ENCODE assay signal across 28 cellular contexts in genomic region chr19:3225677-3226093, GRCh38. TPM values are rescaled to one million over a fixed set of nuclear protein-coding genes. Genes with fewer than 3 reads are reported as not detected.
DNase-seq lines count a peak whose midpoint lies in the region; ATAC-seq and TF ChIP-seq lines count a peak whose summit lies in the region.
"Had no signal": no experiment of that assay in that cellular context is flagged by ENCODE, and none has a peak within 500 bp of the region (broad histone marks: within the 10 kb centered on the region; RNA-seq: fewer than 3 reads in every experiment).

No MANE protein-coding gene starts in this region.

- H3K9ac ChIP-seq in iPS-20b (ENCODE audit: low read depth, low read length), result no peak overlapping the region

- 0 out of 2 replicates have a peak, but pooled peaks cover 2% of the 10 kb centered on the region for H3F3A ChIP-seq in GM23338 (replicated peaks; ENCODE audit: low read depth)

- H3K9me3 Mint-ChIP-seq in GM23338, result no peaks in the 10 kb centered on the region
- H3K9me3 Mint-ChIP-seq: naive thymus-derived CD4-positive, alpha-beta T cell; stimulated activated naive CD8-positive, alpha-beta T cell treated with anti-CD3 and anti-CD28 coated beads, Interleukin-15, Interleukin-2, amounts not matched to agents 100 ng/mL and 50 ng/mL, for 24 hours had no signal

- H3K4me1 Mint-ChIP-seq in GM23338, result peaks cover 26% of the 10 kb centered on the region

- TF ChIP-seq CTCF in A673 (conservative IDR thresholded peaks at IDR 0.05; ENCODE audit: low read depth, low read length) (no peak), GM23338 (conservative IDR thresholded peaks at IDR 0.05; ENCODE audit: low read depth in 2 of 2) (no peak), breast epithelium (IDR thresholded peaks at IDR 0.05) (no peak)

- H3K79me2 ChIP-seq in GM23338 (replicated peaks; ENCODE audit: insufficient read depth), result no peaks in the 10 kb centered on the region
- H3K79me2 ChIP-seq: hepatocyte had no signal

- no peaks in the 10 kb centered on the region for H3K36me3 ChIP-seq in A673 (ENCODE audit: insufficient read depth, low read length, poor library complexity, severe bottlenecking)
- H3K36me3 ChIP-seq in GM23338 (ENCODE audit: insufficient read depth), result no peaks in the 10 kb centered on the region
- no peaks in the 10 kb centered on the region for H3K36me3 ChIP-seq in iPS-20b (ENCODE audit: insufficient read depth, low read depth, low read length)
- no peaks in the 10 kb centered on the region for H3K36me3 ChIP-seq in breast epithelium
- H3K36me3 ChIP-seq: MG63, pancreas, transverse colon had no signal

- DNase-seq in A673 (ENCODE audit: low spot score) (no peak), GM23338 (ENCODE audit: low spot score) (peak; percentile 48), cerebellar cortex (ENCODE audit: low spot score) (peak; percentile 26), 8988T (no peak), SW480 (ENCODE audit: low spot score) (no peak), breast epithelium (ENCODE audit: low spot score in 2 of 2) (no peak)
- DNase-seq: activated CD4-positive, alpha-beta T cell treated with anti-CD3 and anti-CD28 coated beads, Interleukin-2, amount 50 U/mL, for 48 hours; activated CD4-positive, CD25-positive, alpha-beta regulatory T cell; activated CD8-positive, alpha-beta memory T cell treated with anti-CD3 and anti-CD28 coated beads, Interleukin-2, amount 50 U/mL, for 48 hours; Calu3; erythroblast; foreskin keratinocyte; GOT3; kidney glomerular epithelial cell; MG63; naive thymus-derived CD4-positive, alpha-beta T cell; NCI-H1436; NCI-H2171; NCI-H526 treated with DMSO at 0.1 percent for 48 hours; pancreas; transverse colon had no signal

- H3K9me2 ChIP-seq in GM23338 (ENCODE audit: insufficient read depth), result no peaks in the 10 kb centered on the region

- no peak overlapping the region for H3K27ac Mint-ChIP-seq in GM23338
- H3K27ac Mint-ChIP-seq: stimulated activated naive CD8-positive, alpha-beta T cell treated with anti-CD3 and anti-CD28 coated beads, Interleukin-15, Interleukin-2, amounts not matched to agents 100 ng/mL and 50 ng/mL, for 24 hours had no signal

- H3K27ac ChIP-seq in A673 (ENCODE audit: low read depth, low read length, poor library complexity, severe bottlenecking), result no peak overlapping the region
- no peak overlapping the region for H3K27ac ChIP-seq in GM23338 (ENCODE audit: low read depth)
- H3K27ac ChIP-seq in iPS-20b (ENCODE audit: low read length), result no peak overlapping the region
- no peak overlapping the region for H3K27ac ChIP-seq in breast epithelium
- H3K27ac ChIP-seq: A549, C4-2B, foreskin keratinocyte, hepatocyte, pancreas, transverse colon had no signal

- peak overlapping the region; percentile 71 for H3K4me3 Mint-ChIP-seq in GM23338
- H3K4me3 Mint-ChIP-seq: stimulated activated naive CD8-positive, alpha-beta T cell treated with anti-CD3 and anti-CD28 coated beads, Interleukin-15, Interleukin-2, amounts not matched to agents 100 ng/mL and 50 ng/mL, for 24 hours had no signal

- H3K36me3 Mint-ChIP-seq in GM23338 (ENCODE audit: low read depth), result no peaks in the 10 kb centered on the region
- H3K36me3 Mint-ChIP-seq: naive thymus-derived CD4-positive, alpha-beta T cell had no signal

- no peaks in the 10 kb centered on the region for H3K27me3 ChIP-seq in A673 (replicated peaks; ENCODE audit: insufficient read depth, low read depth, low read length, poor library complexity)
- no peaks in the 10 kb centered on the region for H3K27me3 ChIP-seq in GM23338 (ENCODE audit: insufficient read depth)
- peaks cover 36% of the 10 kb centered on the region for H3K27me3 ChIP-seq in iPS-20b (ENCODE audit: insufficient read depth, low read length)
- peaks cover 0 to 45% of the 10 kb centered on the region in 2 donors for H3K27me3 ChIP-seq in breast epithelium
- H3K27me3 ChIP-seq: MG63, pancreas had no signal

- H3K4me1 ChIP-seq in A673 (ENCODE audit: insufficient read depth, low read length, poor library complexity, severe bottlenecking) (no peaks in the 10 kb centered on the region), GM23338 (ENCODE audit: insufficient read depth) (peaks cover 11% of the 10 kb centered on the region), iPS-20b (ENCODE audit: insufficient read depth, low read length) (no peaks in the 10 kb centered on the region), breast epithelium (no peaks in the 10 kb centered on the region)
- H3K4me1 ChIP-seq: foreskin keratinocyte, pancreas had no signal

- ATAC-seq in GM23338 (0 out of 3 replicates have a peak, but pooled peaks have one; percentile 4), GM21528 (IDR thresholded peaks at IDR 0.05; ENCODE audit: low FRiP score, unreplicated experiment) (no peak)
- ATAC-seq: A549; foreskin keratinocyte; naive thymus-derived CD4-positive, alpha-beta T cell; pancreas; right cardiac atrium had no signal

- peaks cover 3% of the 10 kb centered on the region for H4K20me1 ChIP-seq in GM23338 (replicated peaks; ENCODE audit: insufficient read depth)

- CTCF ChIA-PET in A673 (lab: Charles Lee), result interaction anchor here (0.6 kb wide), 1 partner anchor 424 kb away, joined by 10 read pairs; no protein-coding TSS in a partner anchor

- POLR2A ChIA-PET in A673 (lab: Charles Lee; ENCODE audit: low non-redundant PET), result no interaction called here

- BruUV-seq in A673 (replicated peaks; lab: Mats Ljungman, UMichigan), result no TSS peak

- H2AFZ ChIP-seq in GM23338, result no peak overlapping the region
- H2AFZ ChIP-seq: hepatocyte had no signal

- H3K27me3 Mint-ChIP-seq in GM23338 (ENCODE audit: insufficient read depth, low read depth, poor library complexity), result peaks cover 18% of the 10 kb centered on the region

- no peaks in the 10 kb centered on the region for H3K9me3 ChIP-seq in A673 (ENCODE audit: low read depth, low read length, poor library complexity, severe bottlenecking)
- no peaks in the 10 kb centered on the region for H3K9me3 ChIP-seq in iPS-20b (ENCODE audit: insufficient read depth, low read depth, low read length)
- no peaks in the 10 kb centered on the region for H3K9me3 ChIP-seq in breast epithelium
- H3K9me3 ChIP-seq: A549, MG63, pancreas, transverse colon had no signal

- intact Hi-C loops in A673 (cut with micrococcal nuclease; ENCODE audit: unreplicated experiment) (no loop called here), breast epithelium (cut with DNase I; ENCODE audit: low total_unique reads) (loop anchor here (1.0 kb wide), 1 partner anchor 44 kb away; no protein-coding TSS in a partner anchor)

- H3K4me2 ChIP-seq in GM23338, result peak overlapping the region; percentile 77

- TF ChIP-seq POLR2A in breast epithelium (IDR thresholded peaks at IDR 0.05), result no peak

- peak overlapping the region; percentile 29 for H3K4me3 ChIP-seq in A673 (ENCODE audit: low read depth, low read length, poor library complexity, severe bottlenecking)
- H3K4me3 ChIP-seq in GM23338, result peak overlapping the region; percentile 63
- H3K4me3 ChIP-seq in iPS-20b (ENCODE audit: low read length), result peak overlapping the region; percentile 46; the same call in 1 of the 2 replicates
- no peak overlapping the region for H3K4me3 ChIP-seq in breast epithelium
- H3K4me3 ChIP-seq: hepatocyte, MG63, pancreas, transverse colon had no signal

TF ChIP-seq in GM23338, 12 proteins besides CTCF, POLR2A, EP300 and RAD21 (continues in another document):
- TF ChIP-seq, protein P1, sequence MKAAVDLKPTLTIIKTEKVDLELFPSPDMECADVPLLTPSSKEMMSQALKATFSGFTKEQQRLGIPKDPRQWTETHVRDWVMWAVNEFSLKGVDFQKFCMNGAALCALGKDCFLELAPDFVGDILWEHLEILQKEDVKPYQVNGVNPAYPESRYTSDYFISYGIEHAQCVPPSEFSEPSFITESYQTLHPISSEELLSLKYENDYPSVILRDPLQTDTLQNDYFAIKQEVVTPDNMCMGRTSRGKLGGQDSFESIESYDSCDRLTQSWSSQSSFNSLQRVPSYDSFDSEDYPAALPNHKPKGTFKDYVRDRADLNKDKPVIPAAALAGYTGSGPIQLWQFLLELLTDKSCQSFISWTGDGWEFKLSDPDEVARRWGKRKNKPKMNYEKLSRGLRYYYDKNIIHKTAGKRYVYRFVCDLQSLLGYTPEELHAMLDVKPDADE (IDR thresholded peaks at IDR 0.05), result no peak
- TF ChIP-seq STAT1 (IDR thresholded peaks at IDR 0.05; ENCODE audit: unreplicated experiment), result no peak
- no peak for TF ChIP-seq JUNB (IDR thresholded peaks at IDR 0.05; ENCODE audit: unreplicated experiment)
- no peak for TF ChIP-seq NANOG (IDR thresholded peaks at IDR 0.05; ENCODE audit: borderline replicate concordance)
- TF ChIP-seq ZNF114 (CRISPR knock-in tag; IDR thresholded peaks at IDR 0.05), result no peak
- no peak for TF ChIP-seq POLR2AphosphoS5 (IDR thresholded peaks at IDR 0.05; ENCODE audit: low read depth)

RNA-seq across cellular contexts. Expression of gene CELF5, which starts 1.2 kb away (rescaled TPM):
- 3.1 and 3.7 TPM in 2 replicates for total RNA-seq in A673 (2021)
- 6.8 and 10.6 TPM in 2 replicates for total RNA-seq in GM23338 (2014; rRNA removed; shearing (Covaris generic))
- polyA plus RNA-seq in GM23338 (2016; fragmentation: Nextera tagmentation; extraction: Ambion mirVana), result 5.6 TPM in 2 replicates
- under 1 TPM in 2 of 3 donors, not detected in 1; 0.33 to 0.59 TPM for total RNA-seq in breast epithelium
- polyA plus RNA-seq: naive thymus-derived CD4-positive, alpha-beta T cell; right cardiac atrium had no signal

RNA-seq across cellular contexts. Expression of gene NCLN, which starts 40.0 kb away (rescaled TPM):
- total RNA-seq in A673 (2021), result 104 and 122 TPM in 2 replicates
- 125 and 144 TPM in 2 replicates for total RNA-seq in GM23338 (2014; rRNA removed; shearing (Covaris generic))
- 85.6 and 95.2 TPM in 2 replicates for polyA plus RNA-seq in GM23338 (2016; fragmentation: Nextera tagmentation; extraction: Ambion mirVana)
- 10 to 100 TPM; 21.1 to 34.7 (median 25.3) TPM for total RNA-seq in breast epithelium

RNA-seq across cellular contexts. Expression of gene S1PR4, which starts 47.1 kb away (rescaled TPM):
- total RNA-seq in A673 (2021), result not detected in 2 replicates
- 0.24 TPM in 1 of 2 replicates, not detected in the other for total RNA-seq in GM23338 (2014; rRNA removed; shearing (Covaris generic))
- polyA plus RNA-seq in GM23338 (2016; fragmentation: Nextera tagmentation; extraction: Ambion mirVana), result not detected in 2 replicates
- total RNA-seq in breast epithelium, result 1 to 10 TPM in 2 of 3 donors, not detected in 1; 1.3 to 1.9 TPM
- total RNA-seq: Calu3 had no signal
- polyA plus RNA-seq: hepatocyte had no signal

Comparison
In these comparisons a context has a peak if more than half of its experiments do, and no peak if none do; other contexts are left out.
1. DNase-seq: peak in GM23338 (single experiment) and cerebellar cortex (single experiment); none in A673 (single experiment), 8988T (single experiment), SW480 (single experiment) and breast epithelium (0 of 2).
2. H3K4me3 ChIP-seq: peak in A673 (single experiment), GM23338 (single experiment) and iPS-20b (single experiment); none in breast epithelium (0 of 3).